Comparison of ENCODE assay signal across 8 cellular contexts in genomic region chr1:168145184-168146159, GRCh38. TPM values are rescaled to one million over a fixed set of nuclear protein-coding genes. Genes with fewer than 3 reads are reported as not detected.
DNase-seq lines count a peak whose midpoint lies in the region; ATAC-seq and TF ChIP-seq lines count a peak whose summit lies in the region.

No MANE protein-coding gene starts in this region.

- H3K9me2 ChIP-seq in OCI-LY7 (ENCODE audit: insufficient read depth, low read length), result no peaks in the 10 kb centered on the region

- 0 out of 2 replicates have a peak overlapping the region, but pooled peaks have one; percentile 34 for H3K4me2 ChIP-seq in OCI-LY7 (ENCODE audit: low read length)

- H3K4me3 Mint-ChIP-seq in naive thymus-derived CD4-positive, alpha-beta T cell, result peak overlapping the region in 8 of 10 donors; percentile 16 to 62 (median 52)
- peak overlapping the region; percentile 44 for H3K4me3 Mint-ChIP-seq in stimulated activated effector memory CD8-positive, alpha-beta T cell treated with anti-CD3 and anti-CD28 coated beads, Interleukin-12 subunit alpha, Interleukin-12 subunit beta, amount 100 ng/mL, for 72 hours

- DNase-seq in DMS153 (lab: John Stamatoyannopoulos, UW) (peak; percentile 81), HuH-7.5 (ENCODE audit: low spot score) (peak; percentile 77), OCI-LY7 (ENCODE audit: low spot score) (peak; percentile 86), activated T-cell treated with anti-CD3 and anti-CD28 coated beads for 1 hour (ENCODE audit: low read depth) (peak; percentile 74), epithelial cell of proximal tubule (ENCODE audit: low read depth) (peak; percentile 30)
- DNase-seq in naive thymus-derived CD4-positive, alpha-beta T cell, result peak; percentile 58 to 85 (median 73)
- peak; percentile 85 to 92 for DNase-seq in stimulated activated effector memory CD8-positive, alpha-beta T cell treated with anti-CD3 and anti-CD28 coated beads, Interleukin-12 subunit alpha, Interleukin-12 subunit beta, amount 100 ng/mL, for 72 hours (ENCODE audit: low spot score in 2 of 2)

- ATAC-seq in GM21528 (IDR thresholded peaks at IDR 0.05; ENCODE audit: low FRiP score, unreplicated experiment), result peak; percentile 90
- ATAC-seq in naive thymus-derived CD4-positive, alpha-beta T cell, result peak; percentile 98
- peak; percentile 98 for ATAC-seq in stimulated activated effector memory CD8-positive, alpha-beta T cell treated with anti-CD3 and anti-CD28 coated beads, Interleukin-12 subunit alpha, Interleukin-12 subunit beta, amount 100 ng/mL, for 72 hours

- peaks cover 4 to 23% (median 9%) of the 10 kb centered on the region in 7 donors for H3K4me1 Mint-ChIP-seq in naive thymus-derived CD4-positive, alpha-beta T cell
- H3K4me1 Mint-ChIP-seq in stimulated activated effector memory CD8-positive, alpha-beta T cell treated with anti-CD3 and anti-CD28 coated beads, Interleukin-12 subunit alpha, Interleukin-12 subunit beta, amount 100 ng/mL, for 72 hours, result peaks cover 11% of the 10 kb centered on the region

- H3K27me3 Mint-ChIP-seq in naive thymus-derived CD4-positive, alpha-beta T cell, result peaks cover 0 to 19% (median 0%) of the 10 kb centered on the region in 5 donors

- no peaks in the 10 kb centered on the region for H4K20me1 ChIP-seq in OCI-LY7 (ENCODE audit: insufficient read depth, low read length)

- TF ChIP-seq CTCF in OCI-LY7 (conservative IDR thresholded peaks at IDR 0.05; ENCODE audit: low read length) (peak; percentile 88), epithelial cell of proximal tubule (conservative IDR thresholded peaks at IDR 0.05; ENCODE audit: low read depth, low read length) (peak; percentile 99)

- POLR2A ChIA-PET in OCI-LY7 (lab: Charles Lee), result interaction anchor here (0.9 kb wide), 1 partner anchor 34 kb away, joined by 4 read pairs; no protein-coding TSS in a partner anchor
- POLR2A ChIA-PET in naive thymus-derived CD4-positive, alpha-beta T cell (lab: Charles Lee), result no interaction called here

- CTCF ChIA-PET in OCI-LY7 (lab: Charles Lee; ENCODE audit: unreplicated experiment), result interaction anchor here (1.1 kb wide), 1 partner anchor 1648 kb away, joined by 3 read pairs; no protein-coding TSS in a partner anchor
- CTCF ChIA-PET in naive thymus-derived CD4-positive, alpha-beta T cell (lab: Charles Lee), result interaction anchor here (0.7 to 1.5 kb wide), 2 partner anchors 10 to 77 kb away, joined by 3 to 4 read pairs; no protein-coding TSS in a partner anchor

- H3K9me3 ChIP-seq in OCI-LY7 (ENCODE audit: low read length), result no peaks in the 10 kb centered on the region
- no peaks in the 10 kb centered on the region for H3K9me3 ChIP-seq in naive thymus-derived CD4-positive, alpha-beta T cell (ENCODE audit: control insufficient read depth in 2 of 3, low read length in 3 of 3)

- no peak overlapping the region for H3K4me3 ChIP-seq in OCI-LY7 (ENCODE audit: low read depth, low read length, poor library complexity, severe bottlenecking)
- H3K4me3 ChIP-seq in epithelial cell of proximal tubule (ENCODE audit: low read depth, low read length), result no peak overlapping the region
- no peak overlapping the region for H3K4me3 ChIP-seq in naive thymus-derived CD4-positive, alpha-beta T cell (ENCODE audit: low read length)

- no peaks in the 10 kb centered on the region for H3K9me3 Mint-ChIP-seq in naive thymus-derived CD4-positive, alpha-beta T cell
- no peaks in the 10 kb centered on the region for H3K9me3 Mint-ChIP-seq in stimulated activated effector memory CD8-positive, alpha-beta T cell treated with anti-CD3 and anti-CD28 coated beads, Interleukin-12 subunit alpha, Interleukin-12 subunit beta, amount 100 ng/mL, for 72 hours

- peak overlapping the region; percentile 65 for H2AFZ ChIP-seq in OCI-LY7 (ENCODE audit: low read length)

- H3K79me2 ChIP-seq in OCI-LY7 (ENCODE audit: insufficient read depth, low read depth, low read length), result no peaks in the 10 kb centered on the region

- no peaks in the 10 kb centered on the region for H3K36me3 Mint-ChIP-seq in naive thymus-derived CD4-positive, alpha-beta T cell
- no peaks in the 10 kb centered on the region for H3K36me3 Mint-ChIP-seq in stimulated activated effector memory CD8-positive, alpha-beta T cell treated with anti-CD3 and anti-CD28 coated beads, Interleukin-12 subunit alpha, Interleukin-12 subunit beta, amount 100 ng/mL, for 72 hours

- no TSS peak for BruUV-seq in OCI-LY7 (replicated peaks; lab: Mats Ljungman, UMichigan)

- intact Hi-C loops in OCI-LY7 (cut with micrococcal nuclease; ENCODE audit: unreplicated experiment), result no loop called here
- intact Hi-C loops in naive thymus-derived CD4-positive, alpha-beta T cell (cut with micrococcal nuclease), result loop anchor here (1.0 to 2.0 kb wide), 2 partner anchors 61 kb away; no protein-coding TSS in a partner anchor

- H3K27ac ChIP-seq in OCI-LY7 (ENCODE audit: low read depth, low read length, poor library complexity, severe bottlenecking), result no peak overlapping the region
- H3K27ac ChIP-seq in naive thymus-derived CD4-positive, alpha-beta T cell (ENCODE audit: low read depth, low read length), result no peak overlapping the region

- no peaks in the 10 kb centered on the region for H3K27me3 ChIP-seq in naive thymus-derived CD4-positive, alpha-beta T cell (ENCODE audit: control insufficient read depth in 2 of 2, insufficient read depth in 2 of 2, low read length in 2 of 2)

- H3K4me1 ChIP-seq in OCI-LY7 (ENCODE audit: insufficient read depth, low read length, poor library complexity, severe bottlenecking), result peaks cover 3% of the 10 kb centered on the region
- H3K4me1 ChIP-seq in naive thymus-derived CD4-positive, alpha-beta T cell (ENCODE audit: control insufficient read depth in 2 of 2, insufficient read depth in 2 of 2, low read length in 2 of 2), result peaks cover 0 to 6% of the 10 kb centered on the region in 2 donors

- peak overlapping the region in 1 of 9 donors; percentile 57 for H3K27ac Mint-ChIP-seq in naive thymus-derived CD4-positive, alpha-beta T cell
- H3K27ac Mint-ChIP-seq in stimulated activated effector memory CD8-positive, alpha-beta T cell treated with anti-CD3 and anti-CD28 coated beads, Interleukin-12 subunit alpha, Interleukin-12 subunit beta, amount 100 ng/mL, for 72 hours, result peak overlapping the region; percentile 45

- H3K36me3 ChIP-seq in OCI-LY7 (ENCODE audit: insufficient read depth, low read length), result no peaks in the 10 kb centered on the region
- H3K36me3 ChIP-seq in naive thymus-derived CD4-positive, alpha-beta T cell (ENCODE audit: control insufficient read depth in 2 of 3, insufficient read depth in 3 of 3, low read length in 3 of 3), result no peaks in the 10 kb centered on the region

RNA-seq across cellular contexts. Expression of gene GPR161, which starts 8.7 kb away (rescaled TPM):
- total RNA-seq in OCI-LY7 (2014; rRNA removed; shearing (Covaris generic)), result not detected in 2 replicates
- total RNA-seq in OCI-LY7 (2022) (0.15 TPM in 1 of 2 replicates, not detected in the other), epithelial cell of proximal tubule (9.6 and 11.4 TPM in 2 replicates)
- under 1 TPM in 4 of 5 experiments, not detected in 1; 0.05 to 0.60 (median 0.17) TPM for total RNA-seq in naive thymus-derived CD4-positive, alpha-beta T cell
- not detected for polyA plus RNA-seq in naive thymus-derived CD4-positive, alpha-beta T cell

RNA-seq across cellular contexts. Expression of gene TIPRL, which starts 33.3 kb away (rescaled TPM):
- 36.0 and 37.8 TPM in 2 replicates for total RNA-seq in OCI-LY7 (2014; rRNA removed; shearing (Covaris generic))
- 54.3 and 64.8 TPM in 2 replicates for total RNA-seq in OCI-LY7 (2022)
- total RNA-seq in epithelial cell of proximal tubule, result 23.8 and 27.5 TPM in 2 replicates
- total RNA-seq in naive thymus-derived CD4-positive, alpha-beta T cell, result 10 to 100 TPM; 17.2 to 41.2 (median 23.5) TPM
- polyA plus RNA-seq in naive thymus-derived CD4-positive, alpha-beta T cell, result 10 to 100 TPM; 22.9 to 44.9 TPM

Comparison
In these comparisons a context has a peak if more than half of its experiments do, and no peak if none do; other contexts are left out.
1. DNase-seq: peak in every context shown above with its lines; median percentile 88 in stimulated activated effector memory CD8-positive, alpha-beta T cell treated with anti-CD3 and anti-CD28 coated beads, Interleukin-12 subunit alpha, Interleukin-12 subunit beta, amount 100 ng/mL, for 72 hours; 86 in OCI-LY7; 81 in DMS153; 77 in HuH-7.5; 74 in activated T-cell treated with anti-CD3 and anti-CD28 coated beads for 1 hour; 73 in naive thymus-derived CD4-positive, alpha-beta T cell; 30 in epithelial cell of proximal tubule.